ENCODE assay signal across 16 cellular contexts in the genomic region with DNA sequence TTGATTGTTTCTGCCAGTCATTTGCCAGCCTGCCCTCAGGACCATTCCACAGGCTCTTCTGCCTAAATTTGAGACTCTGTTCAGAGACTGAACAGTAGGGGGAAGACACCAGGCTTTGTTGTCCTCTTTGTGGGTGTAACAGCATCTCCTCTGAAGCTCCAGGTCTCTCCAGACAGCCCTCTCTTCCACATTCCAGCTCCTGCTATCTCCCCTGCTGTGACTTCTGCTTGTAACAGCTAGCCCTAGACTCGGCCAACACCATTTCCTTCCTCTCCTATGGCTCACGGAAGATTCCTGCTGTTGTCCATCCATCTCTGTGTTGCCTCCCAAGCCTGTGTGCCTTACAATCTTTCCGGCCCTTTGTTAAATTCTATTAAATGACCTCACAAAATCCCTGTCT.
"Had no signal": no experiment of that assay in that cellular context is flagged by ENCODE, and none has a peak within 500 bp of the region (broad histone marks: within the 10 kb centered on the region; RNA-seq: fewer than 3 reads in every experiment).

No MANE protein-coding gene starts in this region.

- H3K9me3 Mint-ChIP-seq: activated T-helper 1 cell treated with anti-CD3 and anti-CD28 coated beads, Interleukin-12 subunit alpha, Interleukin-12 subunit beta, Interleukin-2, Interleukin-4 antibody, amounts not matched to agents 30 ng/mL and 10 ng/mL and 1 ng/mL, durations not matched to agents 14 hours and 24 hours and 36 hours; memory B cell; nephron had no signal

- H3K4me1 ChIP-seq: left lung, vagina had no signal

- H3K4me1 Mint-ChIP-seq: nephron had no signal

- H3K9me3 ChIP-seq: left lung, ovary, tibial artery, vagina had no signal

- H3K4me3 ChIP-seq: left lung, ovary, tibial artery, vagina had no signal

- H3K4me3 Mint-ChIP-seq: activated CD8-positive, alpha-beta T cell treated with anti-CD3 and anti-CD28 coated beads, Interleukin-2, amount 10 ng/mL, durations not matched to agents 7 days and 5 days; activated T-helper 1 cell treated with anti-CD3 and anti-CD28 coated beads, Interleukin-12 subunit alpha, Interleukin-12 subunit beta, Interleukin-2, Interleukin-4 antibody, amounts not matched to agents 30 ng/mL and 10 ng/mL and 1 ng/mL, durations not matched to agents 14 hours and 24 hours and 36 hours; memory B cell; nephron had no signal

- H3K27me3 Mint-ChIP-seq: memory B cell had no signal

- ATAC-seq: activated CD8-positive, alpha-beta T cell treated with anti-CD3 and anti-CD28 coated beads, Interleukin-2, amount 10 ng/mL, durations not matched to agents 7 days and 5 days; foreskin keratinocyte; left lung had no signal

- H3K36me3 ChIP-seq: ovary had no signal

- H3K27ac Mint-ChIP-seq: activated CD8-positive, alpha-beta T cell treated with anti-CD3 and anti-CD28 coated beads, Interleukin-2, amount 10 ng/mL, durations not matched to agents 7 days and 5 days; activated T-helper 1 cell treated with anti-CD3 and anti-CD28 coated beads, Interleukin-12 subunit alpha, Interleukin-12 subunit beta, Interleukin-2, Interleukin-4 antibody, amounts not matched to agents 30 ng/mL and 10 ng/mL and 1 ng/mL, durations not matched to agents 14 hours and 24 hours and 36 hours; memory B cell; nephron had no signal

- DNase-seq: activated CD4-positive, alpha-beta T cell treated with anti-CD3 and anti-CD28 coated beads for 4 hours; activated CD8-positive, alpha-beta memory T cell treated with anti-CD3 and anti-CD28 coated beads, Interleukin-2, amount 50 U/mL, for 48 hours; activated CD8-positive, alpha-beta T cell treated with anti-CD3 and anti-CD28 coated beads, Interleukin-2, amount 10 ng/mL, durations not matched to agents 7 days and 5 days; activated naive CD4-positive, alpha-beta T cell treated with Interleukin-2 at 50 U/mL for 16 hours; foreskin keratinocyte; islet precursor cell; left lung; ovary; stimulated activated CD4-positive, alpha-beta T cell treated with anti-CD3 and anti-CD28 coated beads, Interleukin-15, amount 100 ng/mL, for 24 hours; stimulated activated CD4-positive, alpha-beta T cell treated with anti-CD3 and anti-CD28 coated beads, Interleukin-4, amount 100 ng/mL, for 24 hours; T1000; tibial artery had no signal

- H3K27me3 ChIP-seq: foreskin keratinocyte, left lung, ovary, tibial artery, vagina had no signal

- H3K27ac ChIP-seq: foreskin keratinocyte, left lung, ovary, tibial artery, vagina had no signal
